ENCODE assay signal across 24 cellular contexts in the genomic region with DNA sequence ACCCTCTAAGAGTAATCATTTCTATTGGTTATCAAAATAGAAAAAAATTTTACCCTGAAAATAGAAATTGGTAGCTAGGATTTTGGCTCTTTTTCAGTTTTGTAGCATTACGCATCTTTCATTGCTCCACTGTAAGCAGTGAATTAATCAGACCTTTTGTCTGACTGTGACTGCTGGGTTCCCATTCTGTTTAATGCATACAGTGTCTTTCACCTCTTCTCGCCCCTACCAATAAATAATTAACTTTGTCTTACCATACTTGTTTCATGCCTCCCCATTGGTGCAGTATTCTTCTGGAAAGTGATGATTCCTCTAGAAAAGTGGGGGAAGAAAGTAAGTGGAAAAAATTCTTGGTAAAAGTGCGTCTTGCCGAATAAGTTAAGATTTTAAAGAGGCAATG.
A peak's percentile ranks its signal among the peaks of the same experiment; 100 is the strongest.
DNase-seq lines count a peak whose midpoint lies in the region; ATAC-seq, FAIRE-seq and TF ChIP-seq lines count a peak whose summit lies in the region.
"Had no signal": no experiment of that assay in that cellular context is flagged by ENCODE, and none has a peak within 500 bp of the region (broad histone marks: within the 10 kb centered on the region; RNA-seq: fewer than 3 reads in every experiment).

No MANE protein-coding gene starts in this region.

- ATAC-seq in aorta (ENCODE audit: low FRiP score) (no peak), HG02840 (IDR thresholded peaks at IDR 0.05; ENCODE audit: low FRiP score, unreplicated experiment) (no peak)
- ATAC-seq: heart left ventricle, left lobe of liver, right lobe of liver had no signal

- 0 out of 2 replicates have a peak overlapping the region, but pooled peaks have one; percentile 19 for H3K4me3 ChIP-seq in Karpas-422 (ENCODE audit: low read length)
- H3K4me3 ChIP-seq in aorta (ENCODE audit: low read length in 2 of 2) = no peak overlapping the region
- H3K4me3 ChIP-seq: ascending aorta, heart left ventricle, pancreas, right lobe of liver, SK-N-MC, stomach, tibial artery had no signal

- H4K20me1 ChIP-seq in Karpas-422 (ENCODE audit: insufficient read depth, low read depth, low read length) = no peaks in the 10 kb centered on the region

- H3K9me3 Mint-ChIP-seq in chondrocyte (ENCODE audit: low read depth) (no peaks in the 10 kb centered on the region), osteocyte (ENCODE audit: unreplicated experiment) (no peaks in the 10 kb centered on the region)
- H3K9me3 Mint-ChIP-seq: activated naive CD4-positive, alpha-beta T cell treated with anti-CD3 and anti-CD28 coated beads, Interleukin-2, amount 50 U/mL, for 24 hours; activated T-helper 1 cell treated with anti-CD3 and anti-CD28 coated beads, Interleukin-12 subunit alpha, Interleukin-12 subunit beta, Interleukin-2, Interleukin-4 antibody, amounts not matched to agents 30 ng/mL and 10 ng/mL and 1 ng/mL, durations not matched to agents 14 hours and 24 hours and 36 hours; CD4-positive, alpha-beta memory T cell; naive thymus-derived CD4-positive, alpha-beta T cell had no signal

- H3K4me1 Mint-ChIP-seq in chondrocyte (ENCODE audit: low read depth) (peaks cover 80% of the 10 kb centered on the region), osteocyte (ENCODE audit: unreplicated experiment) (peaks cover 62% of the 10 kb centered on the region)

- H3K36me3 Mint-ChIP-seq in chondrocyte (ENCODE audit: low read depth) (peaks cover 40% of the 10 kb centered on the region), osteocyte (ENCODE audit: unreplicated experiment) (peaks cover 30% of the 10 kb centered on the region)

- intact Hi-C loops in aorta (cut with DNase I) = no loop called here

- H3K27ac ChIP-seq in Karpas-422 (ENCODE audit: low read length) (peak overlapping the region; percentile 91), aorta (ENCODE audit: low read depth in 1 of 2, low read length in 2 of 2) (no peak overlapping the region)
- H3K27ac ChIP-seq: pancreas, right lobe of liver, SK-N-MC had no signal

- no peak for TF ChIP-seq POLR2A in erythroblast (IDR thresholded peaks at IDR 0.05; ENCODE audit: low read length)

- WGBS in aorta, 2 donors = 84 to 88% methylated on average over 4 of the region's 4 CpGs

- H3K36me3 ChIP-seq in Karpas-422 (ENCODE audit: insufficient read depth, low read length) = no peaks in the 10 kb centered on the region; the same call in 1 of the 2 replicates
- H3K36me3 ChIP-seq in aorta (ENCODE audit: control insufficient read depth in 1 of 2, insufficient read depth in 2 of 2, low read length in 1 of 2) = peaks cover 3 to 4% of the 10 kb centered on the region in 2 donors

- H3K27me3 ChIP-seq in Karpas-422 (ENCODE audit: low read length) = no peaks in the 10 kb centered on the region
- no peaks in the 10 kb centered on the region for H3K27me3 ChIP-seq in aorta (ENCODE audit: control insufficient read depth in 1 of 2, insufficient read depth in 2 of 2, low read length in 1 of 2)
- H3K27me3 ChIP-seq: ascending aorta, heart left ventricle, pancreas, right lobe of liver, stomach, tibial artery had no signal

- H3K27ac Mint-ChIP-seq in chondrocyte (ENCODE audit: unreplicated experiment) (peak overlapping the region; percentile 91), osteocyte (ENCODE audit: unreplicated experiment) (peak overlapping the region; percentile 35)
- H3K27ac Mint-ChIP-seq: activated naive CD4-positive, alpha-beta T cell treated with anti-CD3 and anti-CD28 coated beads, Interleukin-2, amount 50 U/mL, for 24 hours had no signal

- H3K4me1 ChIP-seq in Karpas-422 (ENCODE audit: low read length) (peaks cover 79% of the 10 kb centered on the region), aorta (ENCODE audit: control insufficient read depth in 1 of 2, insufficient read depth in 2 of 2, low read length in 2 of 2) (peaks cover 0 to 12% of the 10 kb centered on the region in 2 donors)

- H3K27me3 Mint-ChIP-seq in chondrocyte (ENCODE audit: low read depth) = no peaks in the 10 kb centered on the region
- no peaks in the 10 kb centered on the region for H3K27me3 Mint-ChIP-seq in osteocyte (ENCODE audit: unreplicated experiment)
- H3K27me3 Mint-ChIP-seq: activated naive CD4-positive, alpha-beta T cell treated with anti-CD3 and anti-CD28 coated beads, Interleukin-2, amount 50 U/mL, for 24 hours; CD4-positive, alpha-beta memory T cell; naive thymus-derived CD4-positive, alpha-beta T cell had no signal

- H3K9me3 ChIP-seq in Karpas-422 (ENCODE audit: low read length) (no peaks in the 10 kb centered on the region), aorta (ENCODE audit: control insufficient read depth, low read length) (no peaks in the 10 kb centered on the region)
- H3K9me3 ChIP-seq: ascending aorta, heart left ventricle, pancreas, right lobe of liver, stomach, tibial artery had no signal

- peak; percentile 47 for FAIRE-seq in GM18507 (lab: Jason Lieb, UNC)

- TF ChIP-seq CTCF in chondrocyte (IDR thresholded peaks at IDR 0.05) (no peak), osteocyte (IDR thresholded peaks at IDR 0.05) (no peak)

- peaks cover 40% of the 10 kb centered on the region for H3K79me2 ChIP-seq in Karpas-422 (ENCODE audit: low read length)

- no peak overlapping the region for H3K9ac ChIP-seq in Karpas-422 (ENCODE audit: low read length)

- DNase-seq in GM18507 (ENCODE audit: extremely low spot score, insufficient read length, low read depth) (no peak), Karpas-422 (no peak), chondrocyte (ENCODE audit: low spot score) (no peak), osteocyte (ENCODE audit: extremely low spot score, unreplicated experiment) (no peak), erythroblast (lab: John Stamatoyannopoulos, UW) (no peak), aorta (no peak)
- DNase-seq: cerebellar nuclear complex; heart left ventricle; naive thymus-derived CD4-positive, alpha-beta T cell; NCI-H1092; NCI-H187 treated with DMSO at 0.1 percent for 48 hours; NCI-H526; pancreas; right lobe of liver; RPMI8226; stomach; tibial artery had no signal

- H2AFZ ChIP-seq in Karpas-422 (ENCODE audit: low read length) = no peak overlapping the region

- H3K4me3 Mint-ChIP-seq in chondrocyte (ENCODE audit: unreplicated experiment) = no peak overlapping the region
- H3K4me3 Mint-ChIP-seq in osteocyte (ENCODE audit: unreplicated experiment) = no peak overlapping the region
- H3K4me3 Mint-ChIP-seq: activated naive CD4-positive, alpha-beta T cell treated with anti-CD3 and anti-CD28 coated beads, Interleukin-2, amount 50 U/mL, for 24 hours; activated T-helper 1 cell treated with anti-CD3 and anti-CD28 coated beads, Interleukin-12 subunit alpha, Interleukin-12 subunit beta, Interleukin-2, Interleukin-4 antibody, amounts not matched to agents 30 ng/mL and 10 ng/mL and 1 ng/mL, durations not matched to agents 14 hours and 24 hours and 36 hours; naive thymus-derived CD4-positive, alpha-beta T cell had no signal

- no peaks in the 10 kb centered on the region for H3K9me2 ChIP-seq in Karpas-422 (replicated peaks; ENCODE audit: insufficient read depth, low read length)

- peak overlapping the region; percentile 83 for H3K4me2 ChIP-seq in Karpas-422 (ENCODE audit: low read depth, low read length, poor library complexity, severe bottlenecking)
